ENCODE assay signal across 16 cellular contexts in the genomic region with DNA sequence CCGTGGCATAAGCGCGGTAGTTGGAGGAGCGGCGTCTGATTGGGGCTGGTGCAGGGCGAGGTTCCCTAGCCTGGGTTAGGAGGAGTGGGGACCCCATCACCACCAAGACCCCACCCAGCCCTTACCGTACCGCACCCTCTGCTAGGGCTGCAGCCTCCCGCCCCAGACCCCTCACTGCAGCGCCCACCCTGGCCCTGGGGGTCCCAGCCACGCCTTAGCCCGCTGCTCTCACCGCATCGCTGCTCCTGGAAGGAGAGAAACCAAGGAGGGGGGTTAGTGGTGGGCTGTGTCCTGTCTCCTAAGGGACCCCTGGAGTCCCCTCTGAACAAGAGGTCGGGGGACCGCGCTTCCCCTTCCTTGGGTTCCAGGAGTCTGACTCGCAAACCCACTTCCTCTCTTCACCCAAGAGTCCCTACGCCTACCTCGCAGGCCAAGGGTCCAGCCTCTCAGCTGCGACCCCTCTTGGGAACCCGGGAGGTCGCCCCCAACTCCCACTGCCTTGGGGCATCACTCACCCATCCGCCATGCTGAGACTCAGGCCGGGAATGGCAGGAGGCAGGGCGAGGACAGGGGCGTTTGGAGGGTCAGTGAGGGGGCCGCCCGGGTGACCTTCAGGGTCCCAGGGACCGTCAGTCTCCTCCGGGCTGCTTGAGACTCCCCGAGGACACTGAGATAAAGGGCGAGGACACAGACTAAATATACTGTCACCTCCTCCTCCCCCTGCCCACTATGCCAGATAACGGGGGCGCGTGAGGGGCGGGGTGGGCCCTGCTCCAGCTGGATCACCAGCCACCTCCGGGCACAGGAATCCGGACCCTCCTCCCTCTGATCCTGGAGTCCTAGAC. TPM values are rescaled to one million over a fixed set of nuclear protein-coding genes. Genes with fewer than 3 reads are reported as not detected.
DNase-seq lines count a peak whose midpoint lies in the region; ATAC-seq and TF ChIP-seq lines count a peak whose summit lies in the region.
"Had no signal": no experiment of that assay in that cellular context is flagged by ENCODE, and none has a peak within 500 bp of the region (broad histone marks: within the 10 kb centered on the region; RNA-seq: fewer than 3 reads in every experiment).

TSS of gene TNNI3 (minus strand) at position 669 of the 845 bp plus-strand sequence. CDS start at position 526, 143 bp downstream.

- CTCF ChIA-PET in CD8-positive, alpha-beta memory T cell (lab: Charles Lee): interaction anchor here (1.0 kb wide), 1 partner anchor 347 kb away, joined by 3 read pairs; no protein-coding TSS in a partner anchor
- CTCF ChIA-PET in Panc1 (lab: Charles Lee): no interaction called here

- peaks cover 18% of the 10 kb centered on the region for H3K4me1 ChIP-seq in CD8-positive, alpha-beta memory T cell (ENCODE audit: insufficient read depth, low read length)
- peaks cover 8% of the 10 kb centered on the region; the same call in 1 of the 2 replicates for H3K4me1 ChIP-seq in Panc1 (ENCODE audit: control insufficient read depth, insufficient read depth, low read length)
- H3K4me1 ChIP-seq in heart left ventricle: peaks cover 0 to 61% (median 13%) of the 10 kb centered on the region in 12 donors
- H3K4me1 ChIP-seq in neuron (ENCODE audit: insufficient read depth, low read length): peaks cover 4% of the 10 kb centered on the region

- no peaks in the 10 kb centered on the region for H3K36me3 ChIP-seq in CD8-positive, alpha-beta memory T cell (ENCODE audit: insufficient read depth, low read length)
- no peaks in the 10 kb centered on the region for H3K36me3 ChIP-seq in Panc1 (ENCODE audit: control insufficient read depth, insufficient read depth, low read length)
- H3K36me3 ChIP-seq in heart left ventricle: peaks cover 0 to 32% (median 15%) of the 10 kb centered on the region in 9 donors
- no peaks in the 10 kb centered on the region for H3K36me3 ChIP-seq in neuron (ENCODE audit: insufficient read depth, low read length)
- H3K36me3 ChIP-seq: MG63, pancreas had no signal

- H3K9me3 ChIP-seq in CD8-positive, alpha-beta memory T cell (ENCODE audit: low read length): peaks cover under 1% of the 10 kb centered on the region
- no peaks in the 10 kb centered on the region for H3K9me3 ChIP-seq in Panc1 (ENCODE audit: control insufficient read depth, insufficient read depth, low read depth, low read length)
- H3K9me3 ChIP-seq in heart left ventricle: peaks cover 0 to under 1% (median 0%) of the 10 kb centered on the region in 12 donors
- H3K9me3 ChIP-seq in neuron (ENCODE audit: low read length): no peaks in the 10 kb centered on the region
- H3K9me3 ChIP-seq: MG63, pancreas had no signal

- 19 to 49% (median 22%) methylated on average over 19 to 39 of the region's 39 CpGs for WGBS in heart left ventricle, 4 donors

- H3K27me3 ChIP-seq in CD8-positive, alpha-beta memory T cell (ENCODE audit: insufficient read depth, low read length, poor library complexity, severe bottlenecking): peaks cover 5% of the 10 kb centered on the region
- H3K27me3 ChIP-seq in Panc1 (ENCODE audit: control insufficient read depth, insufficient read depth, low read length) (no peaks in the 10 kb centered on the region), heart left ventricle (peaks cover 0 to 39% (median 8%) of the 10 kb centered on the region in 9 donors), neuron (ENCODE audit: insufficient read depth, low read length) (peaks cover 38% of the 10 kb centered on the region)

- DNase-seq in CD8-positive, alpha-beta memory T cell: no peak
- DNase-seq in Panc1 (ENCODE audit: low read depth, low spot score) (no peak), heart left ventricle (peak; percentile 71 to 83 (median 78)), NCI-H1694 (lab: John Stamatoyannopoulos, UW) (no peak), germinal center (ENCODE audit: low spot score) (no peak), NCI-H526 (lab: John Stamatoyannopoulos, UW) (no peak)
- DNase-seq: activated naive CD4-positive, alpha-beta T cell treated with Interleukin-2 at 50 U/mL for 16 hours; central memory CD4-positive, alpha-beta T cell; NCI-H2171 had no signal

- TF ChIP-seq POLR2A in heart left ventricle (IDR thresholded peaks at IDR 0.05): peak; percentile 67 to 86

- peaks cover 0 to 6% (median 3%) of the 10 kb centered on the region in 5 donors for H3K9me3 Mint-ChIP-seq in CD8-positive, alpha-beta memory T cell
- H3K9me3 Mint-ChIP-seq: activated CD8-positive, alpha-beta T cell treated with anti-CD3 and anti-CD28 coated beads for 36 hours had no signal

- intact Hi-C loops in Panc1 (cut with micrococcal nuclease; ENCODE audit: unreplicated experiment): no loop called here
- intact Hi-C loops in heart left ventricle (cut with DNase I): loop anchor here in 1 of 10 donors (5.0 kb wide), 1 partner anchor 40 kb away; the partner anchor contains the start of gene PPP1R12C

- peak within 1 kb of the TSS in 2 of 7 donors; percentile 25 to 63 for H3K4me3 Mint-ChIP-seq in CD8-positive, alpha-beta memory T cell
- H3K4me3 Mint-ChIP-seq: activated CD8-positive, alpha-beta T cell treated with anti-CD3 and anti-CD28 coated beads for 36 hours; CD8-positive, alpha-beta T cell had no signal

- H3K27me3 Mint-ChIP-seq in CD8-positive, alpha-beta memory T cell: peaks cover 32 to 37% of the 10 kb centered on the region in 2 donors

- no peaks in the 10 kb centered on the region for H3K36me3 Mint-ChIP-seq in CD8-positive, alpha-beta memory T cell
- H3K36me3 Mint-ChIP-seq: CD8-positive, alpha-beta T cell had no signal

- H3K4me1 Mint-ChIP-seq in CD8-positive, alpha-beta memory T cell: peaks cover 17 to 22% (median 20%) of the 10 kb centered on the region in 3 donors

- ATAC-seq in Panc1 (no peak), heart left ventricle (peak; percentile 27 to 66 (median 40)), HG03095 (IDR thresholded peaks at IDR 0.05; ENCODE audit: unreplicated experiment) (no peak)
- ATAC-seq: CD8-positive, alpha-beta T cell had no signal

- H2AFZ ChIP-seq in neuron (ENCODE audit: low read depth, low read length): no peak within 1 kb of the TSS

- TF ChIP-seq CTCF in Panc1 (IDR thresholded peaks at IDR 0.05) (no peak), heart left ventricle (IDR thresholded peaks at IDR 0.05) (no peak)

- peak within 1 kb of the TSS in 1 of 8 donors; percentile 77 for H3K27ac Mint-ChIP-seq in CD8-positive, alpha-beta memory T cell
- H3K27ac Mint-ChIP-seq: activated CD8-positive, alpha-beta T cell treated with anti-CD3 and anti-CD28 coated beads for 36 hours; CD8-positive, alpha-beta T cell had no signal

- in situ Hi-C loops in Panc1 (cut with HindIII; ENCODE audit: low pct_unique_long_range_greater_than_20kb, low sequenced_read_pairs): no loop called here

- H3K27ac ChIP-seq in CD8-positive, alpha-beta memory T cell (ENCODE audit: low read depth, low read length): peak within 1 kb of the TSS; percentile 47
- H3K27ac ChIP-seq in Panc1 (ENCODE audit: low read length) (peak within 1 kb of the TSS; percentile 62; the same call in 1 of the 2 replicates), heart left ventricle (peak within 1 kb of the TSS; percentile 71 to 100 (median 94))
- H3K27ac ChIP-seq: pancreas had no signal

- POLR2A ChIA-PET in CD8-positive, alpha-beta memory T cell (lab: Charles Lee): no interaction called here
- POLR2A ChIA-PET in Panc1 (lab: Charles Lee): no interaction called here

- BruUV-seq in Panc1 (replicated peaks; lab: Mats Ljungman, UMichigan): no TSS peak

- H3K4me3 ChIP-seq in CD8-positive, alpha-beta memory T cell (ENCODE audit: low read length): no peak within 1 kb of the TSS
- H3K4me3 ChIP-seq in Panc1 (ENCODE audit: low read depth in 2 of 2, low read length in 2 of 2) (peak within 1 kb of the TSS; percentile 55 to 71), heart left ventricle (peak within 1 kb of the TSS; percentile 47 to 92 (median 66)), neuron (ENCODE audit: low read length) (peak within 1 kb of the TSS; percentile 46)
- H3K4me3 ChIP-seq: MG63 had no signal

RNA-seq across cellular contexts. Expression of gene TNNI3, which starts in this region (rescaled TPM):
- total RNA-seq in CD8-positive, alpha-beta memory T cell: not detected
- polyA plus RNA-seq in CD8-positive, alpha-beta memory T cell: not detected
- 14.6 TPM for total RNA-seq in Panc1 (2021; ENCODE audit: unreplicated experiment)
- polyA plus RNA-seq in Panc1 (2012; ENCODE audit: insufficient read length): 36.9 TPM
- over 10,000 TPM in 3 of 9 donors, 1,000 to 10,000 TPM in 6; 1,912 to 14,347 (median 9,662) TPM for total RNA-seq in heart left ventricle
- over 10,000 TPM in 1 of 2 donors, 1,000 to 10,000 TPM in 1; 3,704 to 34,502 TPM for polyA plus RNA-seq in heart left ventricle
- total RNA-seq: activated CD8-positive, alpha-beta T cell treated with anti-CD3 and anti-CD28 coated beads for 36 hours; CD8-positive, alpha-beta T cell; T-helper 2 cell treated with Interferon-gamma antibody and Interleukin-4, amounts not matched to agents 100 ng/mL and 5 ng/mL, for 36 hours had no signal

Comparison
In these comparisons a context has a peak if more than half of its experiments do, and no peak if none do; other contexts are left out.
1. RNA of gene TNNI3 (total RNA-seq): 1,912 to 14,347 TPM in heart left ventricle; 14.6 TPM in Panc1 (single experiment) and not detected in CD8-positive, alpha-beta memory T cell; every median in the first group is over 100 times any median in the second.
2. RNA of gene TNNI3 (polyA plus RNA-seq): 3,704 to 34,502 TPM in heart left ventricle; not detected in CD8-positive, alpha-beta memory T cell (single experiment); every median in the first group is over 1,000 times any median in the second.
3. DNase-seq: peak in heart left ventricle (5 of 5); none in CD8-positive, alpha-beta memory T cell (0 of 5), Panc1 (single experiment), NCI-H1694 (single experiment), germinal center (single experiment) and NCI-H526 (0 of 2).
4. ATAC-seq: peak in heart left ventricle (4 of 4); none in Panc1 (single experiment) and HG03095 (single experiment).
5. Peak in every context shown above with its lines, with median percentiles within 50 percentile points of each other: H3K27ac ChIP-seq.